Comparison of ENCODE assay signal across 8 cellular contexts in genomic region chr17:7308625-7309433, GRCh38.
A peak's percentile ranks its signal among the peaks of the same experiment; 100 is the strongest.
DNase-seq lines count a peak whose midpoint lies in the region; ATAC-seq, FAIRE-seq and TF ChIP-seq lines count a peak whose summit lies in the region.

No MANE protein-coding gene starts in this region.

- no peaks in the 10 kb centered on the region for H3K9me3 ChIP-seq in muscle layer of duodenum (ENCODE audit: control insufficient read depth in 1 of 2, low read length in 2 of 2)

- FAIRE-seq in HTR-8/SVneo (lab: Jason Lieb, UNC): no peak

- no peak for ATAC-seq in HG03571 (IDR thresholded peaks at IDR 0.05; ENCODE audit: unreplicated experiment)

- peaks cover 35 to 54% of the 10 kb centered on the region in 2 donors for H3K36me3 ChIP-seq in muscle layer of duodenum (ENCODE audit: control insufficient read depth in 1 of 2, insufficient read depth in 2 of 2, low read length in 2 of 2)

- H3K4me1 ChIP-seq in muscle layer of duodenum (ENCODE audit: control insufficient read depth in 1 of 2, insufficient read depth in 2 of 2, low read length in 2 of 2): peaks cover 9 to 42% of the 10 kb centered on the region in 2 donors

- peak overlapping the region; percentile 91 to 93 for H3K4me3 ChIP-seq in muscle layer of duodenum (ENCODE audit: low read depth in 1 of 2, low read length in 2 of 2)

- TF ChIP-seq POLR2A in erythroblast (IDR thresholded peaks at IDR 0.05; ENCODE audit: low read length): peak; percentile 83

- DNase-seq in DMS 273 treated with DMSO at 0.1 percent for 48 hours (lab: John Stamatoyannopoulos, UW) (peak; percentile 19), HTR-8/SVneo (ENCODE audit: insufficient read length, low spot score) (peak; percentile 91), OCI-M1 (lab: John Stamatoyannopoulos, UW) (peak; percentile 94), erythroblast (lab: John Stamatoyannopoulos, UW) (peak; percentile 88 to 91)
- DNase-seq in activated T-cell treated with anti-CD3 and anti-CD28 coated beads, Interleukin-2, amount 50 U/mL, for 1 hour: peak; percentile 82
- peak; percentile 65 to 67 for DNase-seq in stimulated activated CD8-positive, alpha-beta memory T cell treated with anti-CD3 and anti-CD28 coated beads, Interleukin-7, amount 100 ng/mL, for 1 hour (ENCODE audit: low read depth in 2 of 2)

- H3K27ac ChIP-seq in muscle layer of duodenum (ENCODE audit: low read length): peak overlapping the region; percentile 99

- no peaks in the 10 kb centered on the region for H3K27me3 ChIP-seq in muscle layer of duodenum (ENCODE audit: low read depth, low read length)

Comparison
In these comparisons a context has a peak if more than half of its experiments do, and no peak if none do; other contexts are left out.
1. DNase-seq: peak in every context shown above with its lines; median percentile 94 in OCI-M1; 91 in HTR-8/SVneo; 90 in erythroblast; 82 in activated T-cell treated with anti-CD3 and anti-CD28 coated beads, Interleukin-2, amount 50 U/mL, for 1 hour; 66 in stimulated activated CD8-positive, alpha-beta memory T cell treated with anti-CD3 and anti-CD28 coated beads, Interleukin-7, amount 100 ng/mL, for 1 hour; 19 in DMS 273 treated with DMSO at 0.1 percent for 48 hours.